ENCODE assay signal across 8 cellular contexts in genomic region chr1:20485527-20486456, GRCh38. TPM values are rescaled to one million over a fixed set of nuclear protein-coding genes. Genes with fewer than 3 reads are reported as not detected.
DNase-seq lines count a peak whose midpoint lies in the region; ATAC-seq and TF ChIP-seq lines count a peak whose summit lies in the region.

CAMK2N1 (minus strand) TSS chr1:20486210; CDS start chr1:20485379, 831 bp downstream.

- H3K27me3 ChIP-seq in CD8-positive, alpha-beta T cell (ENCODE audit: insufficient read depth, low read length): peaks cover 21% of the 10 kb centered on the region
- H3K27me3 ChIP-seq in MG63: no peaks in the 10 kb centered on the region

- no peaks in the 10 kb centered on the region for H3K9me3 ChIP-seq in CD8-positive, alpha-beta T cell (ENCODE audit: low read length)
- H3K9me3 ChIP-seq in MG63: peaks cover 2% of the 10 kb centered on the region; the same call in 1 of the 2 replicates

- peak within 1 kb of the TSS; percentile 87 for H3K4me3 Mint-ChIP-seq in CD8-positive, alpha-beta T cell

- peak within 1 kb of the TSS; percentile 42 for H3K27ac ChIP-seq in CD8-positive, alpha-beta T cell (ENCODE audit: low read depth, low read length)

- H3K36me3 Mint-ChIP-seq in CD8-positive, alpha-beta T cell: peaks cover 3% of the 10 kb centered on the region

- H3K9me3 Mint-ChIP-seq in CD8-positive, alpha-beta T cell: no peaks in the 10 kb centered on the region

- H3K36me3 ChIP-seq in CD8-positive, alpha-beta T cell (ENCODE audit: insufficient read depth, low read length): no peaks in the 10 kb centered on the region
- peaks cover 10% of the 10 kb centered on the region for H3K36me3 ChIP-seq in MG63

- intact Hi-C loops in CD8-positive, alpha-beta T cell (cut with DNase I, micrococcal nuclease): loop anchor here in 1 of 2 experiments (1.0 kb wide), 1 partner anchor 23 kb away; the partner anchor contains the start of gene MUL1

- H3K4me1 Mint-ChIP-seq in CD8-positive, alpha-beta T cell (ENCODE audit: low read depth): peaks cover 17% of the 10 kb centered on the region

- peak; percentile 68 for ATAC-seq in CD8-positive, alpha-beta T cell
- ATAC-seq in left lobe of liver (peak; percentile 71), GM21447 (IDR thresholded peaks at IDR 0.05; ENCODE audit: unreplicated experiment) (no peak), HG03378 (IDR thresholded peaks at IDR 0.05; ENCODE audit: unreplicated experiment) (no peak)

- peak; percentile 34 to 76 (median 55) for DNase-seq in CD8-positive, alpha-beta T cell
- DNase-seq in MG63 (peak; percentile 82), dermis blood vessel endothelial cell (peak; percentile 61), left lobe of liver (ENCODE audit: low spot score) (peak; percentile 81)
- DNase-seq in activated CD4-positive, alpha-beta T cell treated with anti-CD3 and anti-CD28 coated beads, Interleukin-2, amount 50 U/mL, for 1 hour: peak; percentile 55
- peak; percentile 30 for DNase-seq in stimulated activated CD4-positive, alpha-beta T cell treated with anti-CD3 and anti-CD28 coated beads, Interleukin-1b, Interleukin-23, amount 100 ng/mL, for 48 hours

- peaks cover 25% of the 10 kb centered on the region for H3K4me1 ChIP-seq in CD8-positive, alpha-beta T cell (ENCODE audit: insufficient read depth, low read length)

- H3K27me3 Mint-ChIP-seq in CD8-positive, alpha-beta T cell (ENCODE audit: low read depth): peaks cover 34% of the 10 kb centered on the region

- CTCF ChIA-PET in CD8-positive, alpha-beta T cell (lab: Charles Lee): interaction anchor here (1.3 kb wide), 1 partner anchor 22 kb away, joined by 4 read pairs; the partner anchor contains the start of gene MUL1

- peak within 1 kb of the TSS; percentile 65 for H3K4me3 ChIP-seq in CD8-positive, alpha-beta T cell (ENCODE audit: low read depth, low read length)
- peak within 1 kb of the TSS; percentile 61 for H3K4me3 ChIP-seq in MG63

- no peak within 1 kb of the TSS for H3K27ac Mint-ChIP-seq in CD8-positive, alpha-beta T cell

- POLR2A ChIA-PET in CD8-positive, alpha-beta T cell (lab: Charles Lee): interaction anchor here (1.3 kb wide), 1 partner anchor 22 kb away, joined by 3 read pairs; the partner anchor contains the start of gene MUL1

- no peak for TF ChIP-seq CTCF in CD8-positive, alpha-beta T cell (IDR thresholded peaks at IDR 0.05)

RNA-seq across cellular contexts. Expression of gene CAMK2N1, which starts in this region (rescaled TPM):
- 1 to 10 TPM; 6.6 to 8.4 TPM for total RNA-seq in CD8-positive, alpha-beta T cell
- 20.5 and 31.6 TPM in 2 replicates for total RNA-seq in MG63 (2014; rRNA removed; shearing (Covaris generic); ENCODE audit: low replicate concordance)
- total RNA-seq in dermis blood vessel endothelial cell (3.7 and 7.8 TPM in 2 replicates), left lobe of liver (27.4 TPM)

Comparison
In these comparisons a context has a peak if more than half of its experiments do, and no peak if none do; other contexts are left out.
1. ATAC-seq: peak in CD8-positive, alpha-beta T cell (single experiment) and left lobe of liver (single experiment); none in GM21447 (single experiment) and HG03378 (single experiment).
2. DNase-seq: peak in every context shown above with its lines; median percentile 82 in MG63; 81 in left lobe of liver; 61 in dermis blood vessel endothelial cell; 55 in CD8-positive, alpha-beta T cell; 55 in activated CD4-positive, alpha-beta T cell treated with anti-CD3 and anti-CD28 coated beads, Interleukin-2, amount 50 U/mL, for 1 hour; 30 in stimulated activated CD4-positive, alpha-beta T cell treated with anti-CD3 and anti-CD28 coated beads, Interleukin-1b, Interleukin-23, amount 100 ng/mL, for 48 hours.